17 cellular contexts compared by ENCODE assay signal in the genomic region with DNA sequence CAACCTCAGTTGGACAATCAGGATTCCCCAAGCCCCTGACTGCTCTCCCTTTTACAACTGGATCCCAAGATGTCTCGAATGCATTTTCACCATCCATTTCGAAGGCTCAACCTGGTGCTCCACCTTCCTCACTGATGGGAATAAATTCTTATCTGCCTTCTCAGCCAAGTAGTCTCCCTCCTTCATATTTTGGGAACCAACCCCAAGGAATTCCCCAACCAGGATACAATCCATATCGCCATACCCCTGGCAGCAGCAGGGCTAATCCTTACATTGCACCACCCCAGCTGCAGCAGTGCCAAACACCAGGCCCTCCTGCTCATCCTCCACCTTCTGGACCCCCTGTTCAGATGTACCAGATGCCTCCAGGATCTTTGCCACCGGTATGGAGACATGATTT. TPM values are rescaled to one million over a fixed set of nuclear protein-coding genes. Genes with fewer than 3 reads are reported as not detected.
A peak's percentile ranks its signal among the peaks of the same experiment; 100 is the strongest.
DNase-seq lines count a peak whose midpoint lies in the region; ATAC-seq and TF ChIP-seq lines count a peak whose summit lies in the region.
"Had no signal": no experiment of that assay in that cellular context is flagged by ENCODE, and none has a peak within 500 bp of the region (broad histone marks: within the 10 kb centered on the region; RNA-seq: fewer than 3 reads in every experiment).

No MANE protein-coding gene starts in this region.

- no peaks in the 10 kb centered on the region for H3F3A ChIP-seq in Loucy (ENCODE audit: low read depth)

- peak overlapping the region; percentile 11 for H3K4me3 Mint-ChIP-seq in activated naive CD4-positive, alpha-beta T cell treated with anti-CD3 and anti-CD28 coated beads, Interleukin-2, amount 50 U/mL, for 24 hours
- no peak overlapping the region for H3K4me3 Mint-ChIP-seq in activated naive CD4-positive, alpha-beta T cell treated with anti-CD3 and anti-CD28 coated beads, Interleukin-2, amount 10 ng/mL, durations not matched to agents 7 days and 5 days
- peak overlapping the region; percentile 0 for H3K4me3 Mint-ChIP-seq in dendritic cell treated with granulocyte-macrophage colony-stimulating factor and Interleukin-4, amounts not matched to agents 40 ng/mL and 50 ng/mL, for 4 days
- no peak overlapping the region for H3K4me3 Mint-ChIP-seq in stimulated activated effector memory CD8-positive, alpha-beta T cell treated with anti-CD3 and anti-CD28 coated beads, Interleukin-12 subunit alpha, Interleukin-12 subunit beta, amount 100 ng/mL, for 72 hours

- intact Hi-C loops in dendritic cell treated with granulocyte-macrophage colony-stimulating factor and Interleukin-4, amounts not matched to agents 40 ng/mL and 50 ng/mL, for 4 days (cut with micrococcal nuclease), result no loop called here
- intact Hi-C loops in upper lobe of right lung (cut with DNase I), result no loop called here

- H3K4me1 ChIP-seq in Loucy (ENCODE audit: insufficient read depth, low read length, poor library complexity, severe bottlenecking), result peaks cover 47% of the 10 kb centered on the region
- peaks cover 45% of the 10 kb centered on the region for H3K4me1 ChIP-seq in upper lobe of right lung

- peak overlapping the region; percentile 3 for H3K9ac ChIP-seq in Loucy (ENCODE audit: low read depth, low read length, poor library complexity, severe bottlenecking)
- H3K9ac ChIP-seq: GM23248 had no signal

- peaks cover 20% of the 10 kb centered on the region; the same call in 1 of the 2 replicates for H3K36me3 ChIP-seq in Loucy (ENCODE audit: insufficient read depth, low read length)
- H3K36me3 ChIP-seq in upper lobe of right lung, result peaks cover 37% of the 10 kb centered on the region

- H3K79me2 ChIP-seq in Loucy (ENCODE audit: insufficient read depth, low read length), result peaks cover 84% of the 10 kb centered on the region

- H3K4me3 ChIP-seq in Loucy (ENCODE audit: low read length, poor library complexity, severe bottlenecking), result peak overlapping the region; percentile 63
- no peak overlapping the region for H3K4me3 ChIP-seq in upper lobe of right lung
- H3K4me3 ChIP-seq: GM23248 had no signal

- H3K4me1 Mint-ChIP-seq in activated naive CD4-positive, alpha-beta T cell treated with anti-CD3 and anti-CD28 coated beads, Interleukin-2, amount 50 U/mL, for 24 hours, result peaks cover 61% of the 10 kb centered on the region
- H3K4me1 Mint-ChIP-seq in activated naive CD4-positive, alpha-beta T cell treated with anti-CD3 and anti-CD28 coated beads, Interleukin-2, amount 10 ng/mL, durations not matched to agents 7 days and 5 days, result peaks cover 50% of the 10 kb centered on the region
- H3K4me1 Mint-ChIP-seq in dendritic cell treated with granulocyte-macrophage colony-stimulating factor and Interleukin-4, amounts not matched to agents 40 ng/mL and 50 ng/mL, for 4 days (ENCODE audit: low read depth), result peaks cover 46% of the 10 kb centered on the region
- H3K4me1 Mint-ChIP-seq in stimulated activated effector memory CD8-positive, alpha-beta T cell treated with anti-CD3 and anti-CD28 coated beads, Interleukin-12 subunit alpha, Interleukin-12 subunit beta, amount 100 ng/mL, for 72 hours, result peaks cover 46% of the 10 kb centered on the region

- no peaks in the 10 kb centered on the region for H3K9me3 Mint-ChIP-seq in activated naive CD4-positive, alpha-beta T cell treated with anti-CD3 and anti-CD28 coated beads, Interleukin-2, amount 50 U/mL, for 24 hours
- no peaks in the 10 kb centered on the region for H3K9me3 Mint-ChIP-seq in activated naive CD4-positive, alpha-beta T cell treated with anti-CD3 and anti-CD28 coated beads, Interleukin-2, amount 10 ng/mL, durations not matched to agents 7 days and 5 days
- no peaks in the 10 kb centered on the region for H3K9me3 Mint-ChIP-seq in dendritic cell treated with granulocyte-macrophage colony-stimulating factor and Interleukin-4, amounts not matched to agents 40 ng/mL and 50 ng/mL, for 4 days
- no peaks in the 10 kb centered on the region for H3K9me3 Mint-ChIP-seq in stimulated activated effector memory CD8-positive, alpha-beta T cell treated with anti-CD3 and anti-CD28 coated beads, Interleukin-12 subunit alpha, Interleukin-12 subunit beta, amount 100 ng/mL, for 72 hours

- ATAC-seq in stimulated activated effector memory CD8-positive, alpha-beta T cell treated with anti-CD3 and anti-CD28 coated beads, Interleukin-12 subunit alpha, Interleukin-12 subunit beta, amount 100 ng/mL, for 72 hours, result no peak
- ATAC-seq in upper lobe of right lung (no peak), GM19467 (IDR thresholded peaks at IDR 0.05; ENCODE audit: unreplicated experiment) (no peak)

- no peak overlapping the region for H3K27ac Mint-ChIP-seq in activated naive CD4-positive, alpha-beta T cell treated with anti-CD3 and anti-CD28 coated beads, Interleukin-2, amount 50 U/mL, for 24 hours
- H3K27ac Mint-ChIP-seq in activated naive CD4-positive, alpha-beta T cell treated with anti-CD3 and anti-CD28 coated beads, Interleukin-2, amount 10 ng/mL, durations not matched to agents 7 days and 5 days, result no peak overlapping the region
- H3K27ac Mint-ChIP-seq in dendritic cell treated with granulocyte-macrophage colony-stimulating factor and Interleukin-4, amounts not matched to agents 40 ng/mL and 50 ng/mL, for 4 days, result no peak overlapping the region
- H3K27ac Mint-ChIP-seq in stimulated activated effector memory CD8-positive, alpha-beta T cell treated with anti-CD3 and anti-CD28 coated beads, Interleukin-12 subunit alpha, Interleukin-12 subunit beta, amount 100 ng/mL, for 72 hours, result peak overlapping the region; percentile 9

- in situ Hi-C loops in GM13977 (cut with MboI; ENCODE audit: low pct_unique_long_range_greater_than_20kb, low sequenced_read_pairs, unreplicated experiment), result no loop called here

- H3K36me3 Mint-ChIP-seq in activated naive CD4-positive, alpha-beta T cell treated with anti-CD3 and anti-CD28 coated beads, Interleukin-2, amount 50 U/mL, for 24 hours, result peaks cover 8% of the 10 kb centered on the region
- peaks cover 34% of the 10 kb centered on the region for H3K36me3 Mint-ChIP-seq in activated naive CD4-positive, alpha-beta T cell treated with anti-CD3 and anti-CD28 coated beads, Interleukin-2, amount 10 ng/mL, durations not matched to agents 7 days and 5 days
- peaks cover 64% of the 10 kb centered on the region for H3K36me3 Mint-ChIP-seq in dendritic cell treated with granulocyte-macrophage colony-stimulating factor and Interleukin-4, amounts not matched to agents 40 ng/mL and 50 ng/mL, for 4 days (ENCODE audit: low read depth)
- peaks cover 81% of the 10 kb centered on the region for H3K36me3 Mint-ChIP-seq in stimulated activated effector memory CD8-positive, alpha-beta T cell treated with anti-CD3 and anti-CD28 coated beads, Interleukin-12 subunit alpha, Interleukin-12 subunit beta, amount 100 ng/mL, for 72 hours

- no peaks in the 10 kb centered on the region for H3K9me2 ChIP-seq in Loucy (replicated peaks; ENCODE audit: low read depth, low read length)

- no peak overlapping the region for H2AFZ ChIP-seq in Loucy (ENCODE audit: low read length)
- H2AFZ ChIP-seq: GM23248 had no signal

- H3K4me2 ChIP-seq in Loucy (ENCODE audit: low read depth, low read length, poor library complexity, severe bottlenecking), result peak overlapping the region; percentile 51

- DNase-seq in activated naive CD4-positive, alpha-beta T cell treated with anti-CD3 and anti-CD28 coated beads, Interleukin-2, amount 10 ng/mL, durations not matched to agents 7 days and 5 days, result no peak
- DNase-seq in stimulated activated effector memory CD8-positive, alpha-beta T cell treated with anti-CD3 and anti-CD28 coated beads, Interleukin-12 subunit alpha, Interleukin-12 subunit beta, amount 100 ng/mL, for 72 hours (ENCODE audit: low spot score in 2 of 2), result no peak
- no peak for DNase-seq in upper lobe of right lung
- no peak for DNase-seq in GM13977 (ENCODE audit: low spot score)
- DNase-seq: EL, GM23248, HCEC 1CT, NCI-H1436, NCI-H2029, NCI-H2171, NCI-H446, OCI-M1, SHP77 treated with DMSO at 0.1 percent for 48 hours had no signal

- H3K27me3 ChIP-seq in Loucy (ENCODE audit: insufficient read depth, low read length, poor library complexity, severe bottlenecking), result no peaks in the 10 kb centered on the region
- no peaks in the 10 kb centered on the region for H3K27me3 ChIP-seq in upper lobe of right lung

- H3K27ac ChIP-seq in upper lobe of right lung, result no peak overlapping the region
- H3K27ac ChIP-seq: GM23248 had no signal

- TF ChIP-seq CTCF in Loucy (conservative IDR thresholded peaks at IDR 0.05; ENCODE audit: low read length) (no peak), upper lobe of right lung (IDR thresholded peaks at IDR 0.05) (no peak), GM13977 (IDR thresholded peaks at IDR 0.05; ENCODE audit: extremely low read depth, insufficient read depth, missing control alignments) (no peak)

- no peaks in the 10 kb centered on the region for H3K27me3 Mint-ChIP-seq in activated naive CD4-positive, alpha-beta T cell treated with anti-CD3 and anti-CD28 coated beads, Interleukin-2, amount 50 U/mL, for 24 hours
- no peaks in the 10 kb centered on the region for H3K27me3 Mint-ChIP-seq in activated naive CD4-positive, alpha-beta T cell treated with anti-CD3 and anti-CD28 coated beads, Interleukin-2, amount 10 ng/mL, durations not matched to agents 7 days and 5 days
- no peaks in the 10 kb centered on the region for H3K27me3 Mint-ChIP-seq in dendritic cell treated with granulocyte-macrophage colony-stimulating factor and Interleukin-4, amounts not matched to agents 40 ng/mL and 50 ng/mL, for 4 days

- H3K9me3 ChIP-seq in Loucy (ENCODE audit: insufficient read depth, low read depth, low read length) (no peaks in the 10 kb centered on the region), upper lobe of right lung (no peaks in the 10 kb centered on the region)

- peaks cover 66% of the 10 kb centered on the region for H4K20me1 ChIP-seq in Loucy (ENCODE audit: insufficient read depth, low read length, poor library complexity, severe bottlenecking)

- CTCF ChIA-PET in activated naive CD4-positive, alpha-beta T cell treated with anti-CD3 and anti-CD28 coated beads, Interleukin-2, amount 10 ng/mL, durations not matched to agents 7 days and 5 days (lab: Charles Lee), result no interaction called here

RNA-seq across cellular contexts. Expression of a gene that starts 6.0 kb away (rescaled TPM):
- 58.6 TPM for total RNA-seq in upper lobe of right lung

RNA-seq across cellular contexts. Expression of a gene that starts 25.9 kb away (rescaled TPM):
- 54.7 TPM for total RNA-seq in upper lobe of right lung

Comparison
In these comparisons a context has a peak if more than half of its experiments do, and no peak if none do; other contexts are left out.
1. H3K4me3 Mint-ChIP-seq: peak in activated naive CD4-positive, alpha-beta T cell treated with anti-CD3 and anti-CD28 coated beads, Interleukin-2, amount 50 U/mL, for 24 hours (single experiment) and dendritic cell treated with granulocyte-macrophage colony-stimulating factor and Interleukin-4, amounts not matched to agents 40 ng/mL and 50 ng/mL, for 4 days (single experiment); none in activated naive CD4-positive, alpha-beta T cell treated with anti-CD3 and anti-CD28 coated beads, Interleukin-2, amount 10 ng/mL, durations not matched to agents 7 days and 5 days (single experiment) and stimulated activated effector memory CD8-positive, alpha-beta T cell treated with anti-CD3 and anti-CD28 coated beads, Interleukin-12 subunit alpha, Interleukin-12 subunit beta, amount 100 ng/mL, for 72 hours (single experiment).